ENCODE assay signal across 10 cellular contexts in genomic region chr16:86068722-86069121, GRCh38.
"Had no signal": no experiment of that assay in that cellular context is flagged by ENCODE, and none has a peak within 500 bp of the region (broad histone marks: within the 10 kb centered on the region; RNA-seq: fewer than 3 reads in every experiment).

No MANE protein-coding gene starts in this region.

- H3K4me3 ChIP-seq: GM23338 had no signal

- H3K9ac ChIP-seq: KMS-11 had no signal

- ATAC-seq: GM23338 had no signal

- H3K4me3 Mint-ChIP-seq: GM23338, H9, HFFc6 had no signal

- H3K4me2 ChIP-seq: GM23338, KMS-11 had no signal

- H2AFZ ChIP-seq: GM23338 had no signal

- FAIRE-seq: H1, H54 had no signal

- H3K9me3 Mint-ChIP-seq: GM23338, HFFc6 had no signal

- H3K27ac ChIP-seq: HL-60, KMS-11 had no signal

- H3K27ac Mint-ChIP-seq: GM23338, H9, HFFc6 had no signal

- DNase-seq: H9, HCEC 1CT, HFFc6, IMR-90, KBM-7 had no signal
